In the genomic region with DNA sequence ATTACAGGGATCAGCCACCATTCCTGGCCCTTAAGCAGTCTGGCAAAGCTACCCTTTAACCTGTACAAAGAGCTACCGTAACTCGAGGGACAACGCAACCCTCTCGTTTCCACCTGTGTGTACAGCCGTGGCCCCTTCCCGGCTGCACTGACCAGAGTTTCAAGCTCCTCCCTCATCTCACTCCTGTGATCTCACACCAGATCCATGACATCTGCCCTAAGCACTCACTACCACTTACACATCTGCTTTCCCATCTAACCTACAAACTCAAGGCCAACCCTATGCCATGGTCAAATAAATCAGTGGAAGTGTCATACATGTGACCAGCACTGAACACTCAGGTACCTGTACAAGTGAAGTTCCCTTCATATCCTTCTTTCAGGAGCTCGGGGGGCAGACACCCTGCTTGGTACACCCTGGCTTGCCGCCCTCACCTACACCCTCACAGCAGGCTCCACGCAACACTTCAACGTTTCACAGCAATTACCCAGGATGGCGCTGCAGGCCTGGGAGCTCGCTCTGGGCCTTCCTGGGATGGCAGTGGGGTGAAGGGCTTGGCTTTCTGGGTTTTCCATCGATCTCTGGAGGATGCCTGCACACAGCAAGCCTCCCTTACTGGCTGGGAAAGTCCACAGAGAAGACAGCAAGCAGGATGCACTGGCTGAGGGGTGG, we compare ENCODE assay signal across 1 cellular context.
A peak's percentile ranks its signal among the peaks of the same experiment; 100 is the strongest.
TF ChIP-seq lines count a peak whose summit lies in the region.

No MANE protein-coding gene starts in this region.

TF ChIP-seq in HepG2, 621 proteins besides CTCF, POLR2A, EP300 and RAD21 (continued from another document and continues in another):
- TF ChIP-seq, protein P1, sequence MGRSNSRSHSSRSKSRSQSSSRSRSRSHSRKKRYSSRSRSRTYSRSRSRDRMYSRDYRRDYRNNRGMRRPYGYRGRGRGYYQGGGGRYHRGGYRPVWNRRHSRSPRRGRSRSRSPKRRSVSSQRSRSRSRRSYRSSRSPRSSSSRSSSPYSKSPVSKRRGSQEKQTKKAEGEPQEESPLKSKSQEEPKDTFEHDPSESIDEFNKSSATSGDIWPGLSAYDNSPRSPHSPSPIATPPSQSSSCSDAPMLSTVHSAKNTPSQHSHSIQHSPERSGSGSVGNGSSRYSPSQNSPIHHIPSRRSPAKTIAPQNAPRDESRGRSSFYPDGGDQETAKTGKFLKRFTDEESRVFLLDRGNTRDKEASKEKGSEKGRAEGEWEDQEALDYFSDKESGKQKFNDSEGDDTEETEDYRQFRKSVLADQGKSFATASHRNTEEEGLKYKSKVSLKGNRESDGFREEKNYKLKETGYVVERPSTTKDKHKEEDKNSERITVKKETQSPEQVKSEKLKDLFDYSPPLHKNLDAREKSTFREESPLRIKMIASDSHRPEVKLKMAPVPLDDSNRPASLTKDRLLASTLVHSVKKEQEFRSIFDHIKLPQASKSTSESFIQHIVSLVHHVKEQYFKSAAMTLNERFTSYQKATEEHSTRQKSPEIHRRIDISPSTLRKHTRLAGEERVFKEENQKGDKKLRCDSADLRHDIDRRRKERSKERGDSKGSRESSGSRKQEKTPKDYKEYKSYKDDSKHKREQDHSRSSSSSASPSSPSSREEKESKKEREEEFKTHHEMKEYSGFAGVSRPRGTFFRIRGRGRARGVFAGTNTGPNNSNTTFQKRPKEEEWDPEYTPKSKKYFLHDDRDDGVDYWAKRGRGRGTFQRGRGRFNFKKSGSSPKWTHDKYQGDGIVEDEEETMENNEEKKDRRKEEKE (IDR thresholded peaks at IDR 0.05) = no peak
- TF ChIP-seq SMAD9 (CRISPR knock-in tag; IDR thresholded peaks at IDR 0.05) (0 out of 2 replicates have a peak, but pooled peaks have one; percentile 72), SAFB2 (CRISPR knock-in tag; IDR thresholded peaks at IDR 0.05; ENCODE audit: borderline replicate concordance, low read depth) (no peak), ZNF841 (CRISPR knock-in tag; IDR thresholded peaks at IDR 0.05; ENCODE audit: borderline replicate concordance) (no peak), ZFP37 (CRISPR knock-in tag; IDR thresholded peaks at IDR 0.05; ENCODE audit: borderline replicate concordance) (no peak), ZNF616 (CRISPR knock-in tag; IDR thresholded peaks at IDR 0.05; ENCODE audit: low read depth) (no peak), TCF7 (IDR thresholded peaks at IDR 0.05; ENCODE audit: low read depth) (no peak), ZBTB42 (CRISPR knock-in tag; IDR thresholded peaks at IDR 0.05) (no peak), ZNF598 (CRISPR knock-in tag; IDR thresholded peaks at IDR 0.05; ENCODE audit: borderline replicate concordance) (peak; percentile 72; the same call in 1 of the 2 replicates), ZNF121 (CRISPR knock-in tag; IDR thresholded peaks at IDR 0.05) (peak; percentile 50; the same call in 1 of the 2 replicates), SPEN (CRISPR knock-in tag; IDR thresholded peaks at IDR 0.05; ENCODE audit: low read depth) (0 out of 2 replicates have a peak, but pooled peaks have one; percentile 29), RARG (CRISPR knock-in tag; IDR thresholded peaks at IDR 0.05; ENCODE audit: low read depth) (no peak), ZNF136 (CRISPR knock-in tag; IDR thresholded peaks at IDR 0.05; ENCODE audit: low read depth) (peak; percentile 44; the same call in 1 of the 2 replicates), ZMYM3 (CRISPR knock-in tag; IDR thresholded peaks at IDR 0.05) (0 out of 2 replicates have a peak, but pooled peaks have one; percentile 16), ZSCAN9 (CRISPR knock-in tag; IDR thresholded peaks at IDR 0.05; ENCODE audit: borderline replicate concordance) (no peak), GLI4 (CRISPR knock-in tag; IDR thresholded peaks at IDR 0.05; ENCODE audit: borderline replicate concordance) (0 out of 2 replicates have a peak, but pooled peaks have one; percentile 4), MIER3 (CRISPR knock-in tag; IDR thresholded peaks at IDR 0.05; ENCODE audit: borderline replicate concordance) (peak; percentile 18; the same call in 1 of the 2 replicates), HNF4A (CRISPR knock-in tag; IDR thresholded peaks at IDR 0.05) (0 out of 2 replicates have a peak, but pooled peaks have one; percentile 12), SMAD3 (CRISPR knock-in tag; IDR thresholded peaks at IDR 0.05) (no peak), SP140L (CRISPR knock-in tag; IDR thresholded peaks at IDR 0.05; ENCODE audit: borderline replicate concordance) (no peak), TCF12 (IDR thresholded peaks at IDR 0.05) (no peak), TCF12 (CRISPR knock-in tag; IDR thresholded peaks at IDR 0.05) (no peak), SRF (IDR thresholded peaks at IDR 0.05; ENCODE audit: low read depth, low read length) (no peak), NCOA1 (CRISPR knock-in tag; IDR thresholded peaks at IDR 0.05) (no peak), NFKB2 (CRISPR knock-in tag; IDR thresholded peaks at IDR 0.05; ENCODE audit: borderline replicate concordance) (0 out of 2 replicates have a peak, but pooled peaks have one; percentile 18), BORCS8-MEF2B (CRISPR knock-in tag; IDR thresholded peaks at IDR 0.05) (0 out of 2 replicates have a peak, but pooled peaks have one; percentile 4), TGIF2 (CRISPR knock-in tag; IDR thresholded peaks at IDR 0.05) (peak; percentile 58; the same call in 1 of the 2 replicates), ZNF607 (CRISPR knock-in tag; IDR thresholded peaks at IDR 0.05; ENCODE audit: borderline replicate concordance) (no peak), RXRA (CRISPR knock-in tag; IDR thresholded peaks at IDR 0.05) (0 out of 2 replicates have a peak, but pooled peaks have one; percentile 28)
- TF ChIP-seq, protein P2, sequence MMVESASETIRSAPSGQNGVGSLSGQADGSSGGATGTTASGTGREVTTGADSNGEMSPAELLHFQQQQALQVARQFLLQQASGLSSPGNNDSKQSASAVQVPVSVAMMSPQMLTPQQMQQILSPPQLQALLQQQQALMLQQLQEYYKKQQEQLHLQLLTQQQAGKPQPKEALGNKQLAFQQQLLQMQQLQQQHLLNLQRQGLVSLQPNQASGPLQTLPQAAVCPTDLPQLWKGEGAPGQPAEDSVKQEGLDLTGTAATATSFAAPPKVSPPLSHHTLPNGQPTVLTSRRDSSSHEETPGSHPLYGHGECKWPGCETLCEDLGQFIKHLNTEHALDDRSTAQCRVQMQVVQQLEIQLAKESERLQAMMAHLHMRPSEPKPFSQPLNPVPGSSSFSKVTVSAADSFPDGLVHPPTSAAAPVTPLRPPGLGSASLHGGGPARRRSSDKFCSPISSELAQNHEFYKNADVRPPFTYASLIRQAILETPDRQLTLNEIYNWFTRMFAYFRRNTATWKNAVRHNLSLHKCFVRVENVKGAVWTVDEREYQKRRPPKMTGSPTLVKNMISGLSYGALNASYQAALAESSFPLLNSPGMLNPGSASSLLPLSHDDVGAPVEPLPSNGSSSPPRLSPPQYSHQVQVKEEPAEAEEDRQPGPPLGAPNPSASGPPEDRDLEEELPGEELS (CRISPR knock-in tag; IDR thresholded peaks at IDR 0.05) = no peak
- TF ChIP-seq, protein P3, sequence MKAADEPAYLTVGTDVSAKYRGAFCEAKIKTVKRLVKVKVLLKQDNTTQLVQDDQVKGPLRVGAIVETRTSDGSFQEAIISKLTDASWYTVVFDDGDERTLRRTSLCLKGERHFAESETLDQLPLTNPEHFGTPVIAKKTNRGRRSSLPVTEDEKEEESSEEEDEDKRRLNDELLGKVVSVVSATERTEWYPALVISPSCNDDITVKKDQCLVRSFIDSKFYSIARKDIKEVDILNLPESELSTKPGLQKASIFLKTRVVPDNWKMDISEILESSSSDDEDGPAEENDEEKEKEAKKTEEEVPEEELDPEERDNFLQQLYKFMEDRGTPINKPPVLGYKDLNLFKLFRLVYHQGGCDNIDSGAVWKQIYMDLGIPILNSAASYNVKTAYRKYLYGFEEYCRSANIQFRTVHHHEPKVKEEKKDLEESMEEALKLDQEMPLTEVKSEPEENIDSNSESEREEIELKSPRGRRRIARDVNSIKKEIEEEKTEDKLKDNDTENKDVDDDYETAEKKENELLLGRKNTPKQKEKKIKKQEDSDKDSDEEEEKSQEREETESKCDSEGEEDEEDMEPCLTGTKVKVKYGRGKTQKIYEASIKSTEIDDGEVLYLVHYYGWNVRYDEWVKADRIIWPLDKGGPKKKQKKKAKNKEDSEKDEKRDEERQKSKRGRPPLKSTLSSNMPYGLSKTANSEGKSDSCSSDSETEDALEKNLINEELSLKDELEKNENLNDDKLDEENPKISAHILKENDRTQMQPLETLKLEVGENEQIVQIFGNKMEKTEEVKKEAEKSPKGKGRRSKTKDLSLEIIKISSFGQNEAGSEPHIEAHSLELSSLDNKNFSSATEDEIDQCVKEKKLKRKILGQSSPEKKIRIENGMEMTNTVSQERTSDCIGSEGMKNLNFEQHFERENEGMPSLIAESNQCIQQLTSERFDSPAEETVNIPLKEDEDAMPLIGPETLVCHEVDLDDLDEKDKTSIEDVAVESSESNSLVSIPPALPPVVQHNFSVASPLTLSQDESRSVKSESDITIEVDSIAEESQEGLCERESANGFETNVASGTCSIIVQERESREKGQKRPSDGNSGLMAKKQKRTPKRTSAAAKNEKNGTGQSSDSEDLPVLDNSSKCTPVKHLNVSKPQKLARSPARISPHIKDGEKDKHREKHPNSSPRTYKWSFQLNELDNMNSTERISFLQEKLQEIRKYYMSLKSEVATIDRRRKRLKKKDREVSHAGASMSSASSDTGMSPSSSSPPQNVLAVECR (CRISPR knock-in tag; IDR thresholded peaks at IDR 0.05; ENCODE audit: borderline replicate concordance) = 0 out of 2 replicates have a peak, but pooled peaks have one; percentile 3
- TF ChIP-seq, protein P4, sequence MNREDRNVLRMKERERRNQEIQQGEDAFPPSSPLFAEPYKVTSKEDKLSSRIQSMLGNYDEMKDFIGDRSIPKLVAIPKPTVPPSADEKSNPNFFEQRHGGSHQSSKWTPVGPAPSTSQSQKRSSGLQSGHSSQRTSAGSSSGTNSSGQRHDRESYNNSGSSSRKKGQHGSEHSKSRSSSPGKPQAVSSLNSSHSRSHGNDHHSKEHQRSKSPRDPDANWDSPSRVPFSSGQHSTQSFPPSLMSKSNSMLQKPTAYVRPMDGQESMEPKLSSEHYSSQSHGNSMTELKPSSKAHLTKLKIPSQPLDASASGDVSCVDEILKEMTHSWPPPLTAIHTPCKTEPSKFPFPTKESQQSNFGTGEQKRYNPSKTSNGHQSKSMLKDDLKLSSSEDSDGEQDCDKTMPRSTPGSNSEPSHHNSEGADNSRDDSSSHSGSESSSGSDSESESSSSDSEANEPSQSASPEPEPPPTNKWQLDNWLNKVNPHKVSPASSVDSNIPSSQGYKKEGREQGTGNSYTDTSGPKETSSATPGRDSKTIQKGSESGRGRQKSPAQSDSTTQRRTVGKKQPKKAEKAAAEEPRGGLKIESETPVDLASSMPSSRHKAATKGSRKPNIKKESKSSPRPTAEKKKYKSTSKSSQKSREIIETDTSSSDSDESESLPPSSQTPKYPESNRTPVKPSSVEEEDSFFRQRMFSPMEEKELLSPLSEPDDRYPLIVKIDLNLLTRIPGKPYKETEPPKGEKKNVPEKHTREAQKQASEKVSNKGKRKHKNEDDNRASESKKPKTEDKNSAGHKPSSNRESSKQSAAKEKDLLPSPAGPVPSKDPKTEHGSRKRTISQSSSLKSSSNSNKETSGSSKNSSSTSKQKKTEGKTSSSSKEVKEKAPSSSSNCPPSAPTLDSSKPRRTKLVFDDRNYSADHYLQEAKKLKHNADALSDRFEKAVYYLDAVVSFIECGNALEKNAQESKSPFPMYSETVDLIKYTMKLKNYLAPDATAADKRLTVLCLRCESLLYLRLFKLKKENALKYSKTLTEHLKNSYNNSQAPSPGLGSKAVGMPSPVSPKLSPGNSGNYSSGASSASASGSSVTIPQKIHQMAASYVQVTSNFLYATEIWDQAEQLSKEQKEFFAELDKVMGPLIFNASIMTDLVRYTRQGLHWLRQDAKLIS (CRISPR knock-in tag; IDR thresholded peaks at IDR 0.05) = no peak
- TF ChIP-seq, protein P5, sequence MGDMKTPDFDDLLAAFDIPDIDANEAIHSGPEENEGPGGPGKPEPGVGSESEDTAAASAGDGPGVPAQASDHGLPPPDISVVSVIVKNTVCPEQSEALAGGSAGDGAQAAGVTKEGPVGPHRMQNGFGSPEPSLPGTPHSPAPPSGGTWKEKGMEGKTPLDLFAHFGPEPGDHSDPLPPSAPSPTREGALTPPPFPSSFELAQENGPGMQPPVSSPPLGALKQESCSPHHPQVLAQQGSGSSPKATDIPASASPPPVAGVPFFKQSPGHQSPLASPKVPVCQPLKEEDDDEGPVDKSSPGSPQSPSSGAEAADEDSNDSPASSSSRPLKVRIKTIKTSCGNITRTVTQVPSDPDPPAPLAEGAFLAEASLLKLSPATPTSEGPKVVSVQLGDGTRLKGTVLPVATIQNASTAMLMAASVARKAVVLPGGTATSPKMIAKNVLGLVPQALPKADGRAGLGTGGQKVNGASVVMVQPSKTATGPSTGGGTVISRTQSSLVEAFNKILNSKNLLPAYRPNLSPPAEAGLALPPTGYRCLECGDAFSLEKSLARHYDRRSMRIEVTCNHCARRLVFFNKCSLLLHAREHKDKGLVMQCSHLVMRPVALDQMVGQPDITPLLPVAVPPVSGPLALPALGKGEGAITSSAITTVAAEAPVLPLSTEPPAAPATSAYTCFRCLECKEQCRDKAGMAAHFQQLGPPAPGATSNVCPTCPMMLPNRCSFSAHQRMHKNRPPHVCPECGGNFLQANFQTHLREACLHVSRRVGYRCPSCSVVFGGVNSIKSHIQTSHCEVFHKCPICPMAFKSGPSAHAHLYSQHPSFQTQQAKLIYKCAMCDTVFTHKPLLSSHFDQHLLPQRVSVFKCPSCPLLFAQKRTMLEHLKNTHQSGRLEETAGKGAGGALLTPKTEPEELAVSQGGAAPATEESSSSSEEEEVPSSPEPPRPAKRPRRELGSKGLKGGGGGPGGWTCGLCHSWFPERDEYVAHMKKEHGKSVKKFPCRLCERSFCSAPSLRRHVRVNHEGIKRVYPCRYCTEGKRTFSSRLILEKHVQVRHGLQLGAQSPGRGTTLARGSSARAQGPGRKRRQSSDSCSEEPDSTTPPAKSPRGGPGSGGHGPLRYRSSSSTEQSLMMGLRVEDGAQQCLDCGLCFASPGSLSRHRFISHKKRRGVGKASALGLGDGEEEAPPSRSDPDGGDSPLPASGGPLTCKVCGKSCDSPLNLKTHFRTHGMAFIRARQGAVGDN (CRISPR knock-in tag; IDR thresholded peaks at IDR 0.05) = peak; percentile 83
- TF ChIP-seq, protein P6, sequence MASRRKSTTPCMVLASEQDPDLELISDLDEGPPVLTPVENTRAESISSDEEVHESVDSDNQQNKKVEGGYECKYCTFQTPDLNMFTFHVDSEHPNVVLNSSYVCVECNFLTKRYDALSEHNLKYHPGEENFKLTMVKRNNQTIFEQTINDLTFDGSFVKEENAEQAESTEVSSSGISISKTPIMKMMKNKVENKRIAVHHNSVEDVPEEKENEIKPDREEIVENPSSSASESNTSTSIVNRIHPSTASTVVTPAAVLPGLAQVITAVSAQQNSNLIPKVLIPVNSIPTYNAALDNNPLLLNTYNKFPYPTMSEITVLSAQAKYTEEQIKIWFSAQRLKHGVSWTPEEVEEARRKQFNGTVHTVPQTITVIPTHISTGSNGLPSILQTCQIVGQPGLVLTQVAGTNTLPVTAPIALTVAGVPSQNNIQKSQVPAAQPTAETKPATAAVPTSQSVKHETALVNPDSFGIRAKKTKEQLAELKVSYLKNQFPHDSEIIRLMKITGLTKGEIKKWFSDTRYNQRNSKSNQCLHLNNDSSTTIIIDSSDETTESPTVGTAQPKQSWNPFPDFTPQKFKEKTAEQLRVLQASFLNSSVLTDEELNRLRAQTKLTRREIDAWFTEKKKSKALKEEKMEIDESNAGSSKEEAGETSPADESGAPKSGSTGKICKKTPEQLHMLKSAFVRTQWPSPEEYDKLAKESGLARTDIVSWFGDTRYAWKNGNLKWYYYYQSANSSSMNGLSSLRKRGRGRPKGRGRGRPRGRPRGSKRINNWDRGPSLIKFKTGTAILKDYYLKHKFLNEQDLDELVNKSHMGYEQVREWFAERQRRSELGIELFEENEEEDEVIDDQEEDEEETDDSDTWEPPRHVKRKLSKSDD (CRISPR knock-in tag; IDR thresholded peaks at IDR 0.05; ENCODE audit: low read depth) = peak; percentile 52; the same call in 1 of the 2 replicates
